In the genomic region with DNA sequence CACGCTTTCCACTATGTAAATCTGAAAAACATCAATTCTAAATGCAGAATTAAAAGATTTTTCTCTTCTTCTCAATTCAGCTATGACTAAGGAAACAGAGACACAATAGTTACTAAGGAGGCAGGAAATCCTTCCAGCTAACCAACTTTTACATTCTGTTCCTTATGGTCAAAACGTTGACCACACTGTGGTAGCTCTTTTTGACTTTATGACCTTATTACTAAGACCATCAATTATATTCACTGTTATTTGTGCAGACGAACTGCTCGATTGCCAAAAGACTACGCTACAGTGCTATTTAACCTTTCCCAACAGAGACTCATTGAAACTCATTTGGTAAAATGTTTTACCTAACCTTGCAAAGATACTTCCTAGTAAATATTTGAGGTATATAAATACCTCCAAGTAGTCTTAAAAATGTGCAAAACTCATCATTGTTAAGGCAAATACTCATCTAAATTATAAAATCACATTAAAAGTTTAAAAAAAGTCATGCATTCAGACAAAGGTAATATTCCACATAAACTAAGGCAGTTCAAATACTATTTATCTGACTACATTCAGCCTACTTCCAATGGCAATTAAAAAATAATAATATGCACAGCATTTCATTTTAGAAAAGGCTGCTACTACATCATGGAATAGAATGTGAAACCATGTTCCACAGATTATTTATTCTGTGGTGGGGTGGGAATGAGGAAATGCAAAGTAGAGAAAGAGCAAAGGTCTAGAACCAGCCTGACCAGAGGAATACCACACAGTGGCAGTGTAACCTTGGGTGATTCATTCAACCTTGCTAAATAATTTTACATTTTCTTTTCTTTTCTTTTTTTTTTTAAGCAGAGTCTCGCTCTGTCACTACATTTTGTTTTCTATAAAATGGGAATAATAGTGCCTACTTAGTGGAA, we compare ENCODE assay signal across 11 cellular contexts.
DNase-seq lines count a peak whose midpoint lies in the region; ATAC-seq, FAIRE-seq and TF ChIP-seq lines count a peak whose summit lies in the region.
"Had no signal": no experiment of that assay in that cellular context is flagged by ENCODE, and none has a peak within 500 bp of the region (broad histone marks: within the 10 kb centered on the region; RNA-seq: fewer than 3 reads in every experiment).

No MANE protein-coding gene starts in this region.

- no peak overlapping the region for H2AFZ ChIP-seq in GM12878 (ENCODE audit: control insufficient read depth, low read depth, low read length)

- 0 out of 2 replicates have a peak, but pooled peaks have one; percentile 9 for TF ChIP-seq RAD21 in GM12878 (IDR thresholded peaks at IDR 0.05; ENCODE audit: insufficient read depth, low read depth, low read length)

- no peak overlapping the region for H3K4me3 Mint-ChIP-seq in T-cell
- H3K4me3 Mint-ChIP-seq: naive B cell had no signal

- DNase-seq in DMS53 (lab: John Stamatoyannopoulos, UW) (peak; percentile 64), GM12878 (ENCODE audit: low read depth, low spot score) (peak; percentile 35), mesendoderm (peak; percentile 25), hippocampal formation (lab: John Stamatoyannopoulos, UW) (no peak), T-cell (no peak)
- DNase-seq: DMS79 treated with DMSO at 0.1 percent for 48 hours; naive B cell; stimulated activated CD8-positive, alpha-beta memory T cell treated with anti-CD3 and anti-CD28 coated beads, Interleukin-4, amount 100 ng/mL, for 48 hours had no signal

- POLR2A ChIA-PET in GM12878 (lab: Charles Lee) (interaction anchor here (1.0 to 3.0 kb wide), 3 partner anchors 7 to 29 kb away, joined by 3 to 8 read pairs (median 3); no protein-coding TSS in a partner anchor), T-cell (lab: Charles Lee) (no interaction called here)

- no peak overlapping the region for H3K9ac ChIP-seq in GM12878 (ENCODE audit: control insufficient read depth, insufficient read depth, low read length)
- no peak overlapping the region for H3K9ac ChIP-seq in mesendoderm (ENCODE audit: low read length)

- peaks cover 46% of the 10 kb centered on the region for H3K36me3 Mint-ChIP-seq in T-cell

- SMC1A ChIA-PET in GM12878 (lab: Charles Lee; ENCODE audit: uncharacterized antibody, unreplicated experiment): interaction anchor here (0.6 to 5.3 kb wide), 16 partner anchors 12 to 227 kb away, joined by 3 to 40 read pairs (median 4); no protein-coding TSS in a partner anchor

- no peaks in the 10 kb centered on the region for H4K20me1 ChIP-seq in GM12878 (ENCODE audit: control insufficient read depth, insufficient read depth)

- H3K79me2 ChIP-seq in GM12878 (ENCODE audit: control insufficient read depth, insufficient read depth, low read length) (no peaks in the 10 kb centered on the region), mesendoderm (ENCODE audit: control insufficient read depth, insufficient read depth, low read length) (no peaks in the 10 kb centered on the region)

- in situ Hi-C loops in GM12878 (cut with MboI): no loop called here

- no peak overlapping the region for H3K4ac ChIP-seq in mesendoderm (ENCODE audit: low read depth, low read length)

- no peak overlapping the region for H2BK120ac ChIP-seq in mesendoderm (ENCODE audit: low read depth, low read length)

- WGBS in GM12878 (ENCODE audit: insufficient coverage, insufficient replicate concordance, low lambda C conversion rate, missing lambda C conversion rate): 15% methylated on average over 6 of the region's 6 CpGs
- no CpG with 5 or more reads among the region's 6 CpGs for WGBS in mesendoderm (ENCODE audit: extremely low coverage, insufficient coverage, low lambda C conversion rate)

- H2AK5ac ChIP-seq in mesendoderm (ENCODE audit: low read length): no peak overlapping the region

- H3K9me3 ChIP-seq in GM12878 (replicated peaks; ENCODE audit: control insufficient read depth, insufficient read depth, low read length): no peaks in the 10 kb centered on the region

- no peaks in the 10 kb centered on the region for H3K27me3 ChIP-seq in GM12878 (replicated peaks in 1 of 2; ENCODE audit: control insufficient read depth in 2 of 2, insufficient read depth in 2 of 2, low read length in 1 of 2)
- no peaks in the 10 kb centered on the region for H3K27me3 ChIP-seq in mesendoderm (ENCODE audit: insufficient read depth, low read length, poor library complexity)

- no TSS peak for BruUV-seq in GM12878 (replicated peaks; lab: Mats Ljungman, UMichigan)

- no peak overlapping the region for H3K56ac ChIP-seq in mesendoderm (ENCODE audit: low read length)

- no peak overlapping the region for H3K18ac ChIP-seq in mesendoderm (ENCODE audit: low read length)

- H3K4me3 ChIP-seq in GM12878 (no peak overlapping the region), mesendoderm (ENCODE audit: low read length) (no peak overlapping the region)

- H3K23ac ChIP-seq in mesendoderm (ENCODE audit: low read length): no peak overlapping the region

- no peak overlapping the region for H3K27ac Mint-ChIP-seq in T-cell

- TF ChIP-seq POLR2A in GM12878 (IDR thresholded peaks at IDR 0.05; ENCODE audit: low read depth, low read length): no peak
- no peak for TF ChIP-seq POLR2A in GM18505 (IDR thresholded peaks at IDR 0.05; ENCODE audit: borderline replicate concordance, extremely low read depth, insufficient read depth, insufficient read length)

- H3K4me2 ChIP-seq in GM12878 (ENCODE audit: control insufficient read depth, insufficient read depth) (peak overlapping the region; percentile 39; the same call in 1 of the 2 replicates), mesendoderm (ENCODE audit: low read length) (no peak overlapping the region)

- H3K4me1 Mint-ChIP-seq in T-cell: peaks cover 0 to 11% (median 8%) of the 10 kb centered on the region in 3 donors

- no peaks in the 10 kb centered on the region for H3K27me3 Mint-ChIP-seq in T-cell
- H3K27me3 Mint-ChIP-seq: naive B cell had no signal

- H3K79me1 ChIP-seq in mesendoderm (ENCODE audit: low read length): no peaks in the 10 kb centered on the region

- peak; percentile 40 for ATAC-seq in HG03442 (IDR thresholded peaks at IDR 0.05; ENCODE audit: unreplicated experiment)
- ATAC-seq in GM12878: peak; percentile 75
- no peak for ATAC-seq in T-cell (replicated peaks in 1 of 4)
- no peak for ATAC-seq in GM18505 (IDR thresholded peaks at IDR 0.05; ENCODE audit: unreplicated experiment)
- no peak for ATAC-seq in HG03135 (IDR thresholded peaks at IDR 0.05; ENCODE audit: unreplicated experiment)

- no peak overlapping the region for H2BK5ac ChIP-seq in mesendoderm (ENCODE audit: low read length)

- peak in 1 of 2 experiments; percentile 36; a peak in 1 of 4 replicates for TF ChIP-seq EP300 in GM12878 (IDR thresholded peaks at IDR 0.05; ENCODE audit: borderline replicate concordance in 1 of 2, control insufficient read depth in 1 of 2, low read depth in 2 of 2, low read length in 2 of 2)

- no peaks in the 10 kb centered on the region for H3K36me3 ChIP-seq in GM12878 (ENCODE audit: control insufficient read depth in 2 of 2, insufficient read depth in 2 of 2, low read length in 1 of 2)
- H3K36me3 ChIP-seq in mesendoderm (ENCODE audit: control insufficient read depth, insufficient read depth, low read length): no peaks in the 10 kb centered on the region

- RAD21 ChIA-PET in GM12878 (lab: Charles Lee; ENCODE audit: unreplicated experiment): interaction anchor here (0.9 to 4.1 kb wide), 11 partner anchors 9 to 227 kb away, joined by 3 to 27 read pairs (median 7); no protein-coding TSS in a partner anchor

- H3K4me1 ChIP-seq in GM12878 (ENCODE audit: control insufficient read depth, insufficient read depth, low read length) (peaks cover 35% of the 10 kb centered on the region), mesendoderm (ENCODE audit: control insufficient read depth, low read depth, low read length) (peaks cover 2% of the 10 kb centered on the region)

- peak; percentile 27 for FAIRE-seq in GM12878 (lab: Jason Lieb, UNC)

- H3K9me3 Mint-ChIP-seq in T-cell: no peaks in the 10 kb centered on the region

- intact Hi-C loops in GM12878 (cut with micrococcal nuclease; ENCODE audit: unreplicated experiment): no loop called here

- no peak overlapping the region for H4K5ac ChIP-seq in mesendoderm (ENCODE audit: low read length)

- no peak overlapping the region for H4K8ac ChIP-seq in mesendoderm (ENCODE audit: low read depth, low read length)

- H2BK15ac ChIP-seq in mesendoderm (replicated peaks; ENCODE audit: low read depth): no peak overlapping the region

- CTCF ChIA-PET in GM12878 (lab: Yijun Ruan, JAX) (interaction anchor here (0.6 to 2.2 kb wide), 11 partner anchors 13 to 227 kb away, joined by 3 to 14 read pairs (median 7); no protein-coding TSS in a partner anchor), T-cell (lab: Charles Lee) (interaction anchor here (0.7 to 0.8 kb wide), 2 partner anchors 29 to 114 kb away, joined by 3 to 6 read pairs; no protein-coding TSS in a partner anchor)

- TF ChIP-seq CTCF in GM12878 (IDR thresholded peaks at IDR 0.05 in 2 of 3, conservative IDR thresholded peaks at IDR 0.05 in 1 of 3; ENCODE audit: control insufficient read depth in 2 of 3, extremely low read depth in 1 of 3, insufficient read depth in 1 of 3, low read depth in 3 of 3, low read length in 3 of 3): peak; percentile 5 to 26 (median 21); a peak in 3 of 6 replicates

- peak overlapping the region; percentile 1; the same call in 1 of the 2 replicates for H3K27ac ChIP-seq in GM12878 (ENCODE audit: control insufficient read depth, insufficient read depth)
- H3K27ac ChIP-seq in mesendoderm (ENCODE audit: low read depth, low read length): no peak overlapping the region

TF ChIP-seq in GM12878, 131 proteins besides CTCF, POLR2A, EP300 and RAD21 (continues in another document):
- TF ChIP-seq MEF2A (IDR thresholded peaks at IDR 0.05; ENCODE audit: insufficient read depth, low read depth, low read length) (no peak), SRF (IDR thresholded peaks at IDR 0.05; ENCODE audit: low read depth in 2 of 2, low read length in 2 of 2) (no peak), SPI1 (IDR thresholded peaks at IDR 0.05; ENCODE audit: borderline replicate concordance, insufficient read depth, low read depth, low read length) (peak; percentile 27; the same call in 1 of the 2 replicates), CHD1 (IDR thresholded peaks at IDR 0.05; ENCODE audit: low read depth, low read length) (no peak), CHD4 (IDR thresholded peaks at IDR 0.05) (no peak), RUNX3 (IDR thresholded peaks at IDR 0.05; ENCODE audit: low read length) (peak; percentile 85), SMC3 (IDR thresholded peaks at IDR 0.05; ENCODE audit: borderline replicate concordance, low read length) (peak; percentile 26; the same call in 1 of the 2 replicates), ZNF217 (IDR thresholded peaks at IDR 0.05) (no peak), IKZF2 (IDR thresholded peaks at IDR 0.05) (peak; percentile 13 to 37; a peak in 2 of 4 replicates), BCL11A (IDR thresholded peaks at IDR 0.05; ENCODE audit: low read depth, low read length) (0 out of 2 replicates have a peak, but pooled peaks have one; percentile 43), NR2F1 (conservative IDR thresholded peaks at IDR 0.05) (peak; percentile 93)

Comparison
In these comparisons a context has a peak if more than half of its experiments do, and no peak if none do; other contexts are left out.
1. DNase-seq: peak in DMS53 (single experiment), GM12878 (single experiment) and mesendoderm (single experiment); none in hippocampal formation (0 of 2) and T-cell (0 of 34).
2. ATAC-seq: peak in HG03442 (single experiment) and GM12878 (single experiment); none in T-cell (0 of 4), GM18505 (single experiment) and HG03135 (single experiment).